Comparison of ENCODE assay signal across 1 cellular context in the genomic region with DNA sequence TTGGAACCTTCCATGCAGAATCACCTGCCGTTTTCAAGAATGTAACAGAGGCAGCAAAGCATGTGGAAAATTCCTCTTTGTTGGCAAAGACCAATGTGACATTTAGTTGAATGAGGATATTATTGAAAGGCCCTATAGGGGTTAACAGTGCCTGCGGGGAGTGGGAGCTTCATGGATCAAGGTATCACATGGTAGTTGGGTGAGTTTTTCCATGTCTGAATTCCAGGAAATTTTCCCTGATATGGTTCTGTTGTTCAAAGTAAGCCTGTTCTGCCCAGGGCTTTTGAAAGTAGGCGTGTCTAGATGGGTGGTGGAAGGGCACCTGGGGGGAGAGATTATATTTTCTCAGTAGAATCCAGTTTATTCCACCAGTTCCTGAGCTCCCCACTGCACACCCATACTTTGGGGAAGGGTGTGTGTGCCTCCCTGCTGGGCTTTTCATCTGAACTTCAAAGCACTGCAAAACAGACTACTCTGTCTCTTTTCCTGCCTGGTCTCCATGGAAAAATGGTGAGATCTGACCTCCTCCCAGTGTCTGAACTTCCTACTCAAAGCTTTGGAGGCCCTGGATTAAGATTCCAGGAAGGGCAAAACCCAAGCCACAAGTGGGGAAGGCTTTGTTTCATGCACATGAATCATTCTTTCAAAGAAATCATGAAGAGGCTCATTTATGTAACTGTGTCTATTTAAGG.
TF ChIP-seq lines count a peak whose summit lies in the region.

No MANE protein-coding gene starts in this region.

TF ChIP-seq in endothelial cell of umbilical vein, 7 proteins besides CTCF, POLR2A, EP300 and RAD21 (continued from another document):
- TF ChIP-seq GATA2 (IDR thresholded peaks at IDR 0.05; ENCODE audit: insufficient read depth, insufficient read length, low read depth, low read length) (peak; percentile 4), MAX (IDR thresholded peaks at IDR 0.05; ENCODE audit: insufficient read depth, insufficient read length) (no peak)
